19 cellular contexts compared by ENCODE assay signal in genomic region chr2:210318891-210319290, GRCh38. TPM values are rescaled to one million over a fixed set of nuclear protein-coding genes. Genes with fewer than 3 reads are reported as not detected.
DNase-seq lines count a peak whose midpoint lies in the region; FAIRE-seq and TF ChIP-seq lines count a peak whose summit lies in the region.
"Had no signal": no experiment of that assay in that cellular context is flagged by ENCODE, and none has a peak within 500 bp of the region (broad histone marks: within the 10 kb centered on the region; RNA-seq: fewer than 3 reads in every experiment).

No MANE protein-coding gene starts in this region.

- no peaks in the 10 kb centered on the region for H3K79me2 ChIP-seq in PC-9 (ENCODE audit: low read depth)

- H4K20me1 ChIP-seq in PC-9 (ENCODE audit: insufficient read depth): no peaks in the 10 kb centered on the region

- no peaks in the 10 kb centered on the region for H3K4me1 Mint-ChIP-seq in T-helper 2 cell treated with Interferon-gamma antibody and Interleukin-4, amounts not matched to agents 5 μg/mL and 100 μg/mL, for 36 hours (ENCODE audit: low read depth)

- intact Hi-C loops in PC-9 (cut with micrococcal nuclease; ENCODE audit: unreplicated experiment): no loop called here

- H3K9me3 ChIP-seq in PC-9 (ENCODE audit: insufficient read depth, low read depth): no peaks in the 10 kb centered on the region

- TF ChIP-seq CTCF in PC-9 (conservative IDR thresholded peaks at IDR 0.05): no peak

- H2AFZ ChIP-seq in PC-9: peak overlapping the region; percentile 62; the same call in 1 of the 2 replicates

- DNase-seq in PC-9 (no peak), iris pigment epithelial cell (ENCODE audit: low read depth) (peak; percentile 2), non-pigmented ciliary epithelial cell (ENCODE audit: low read depth) (peak; percentile 9), HTR-8/SVneo (ENCODE audit: insufficient read length, low spot score) (no peak), KG1 (lab: John Stamatoyannopoulos, UW) (no peak)
- no peak for DNase-seq in activated CD4-positive, alpha-beta T cell treated with anti-CD3 and anti-CD28 coated beads, Interleukin-2, amount 50 U/mL, for 1 hour
- no peak for DNase-seq in T-helper 2 cell treated with Interferon-gamma antibody and Interleukin-4, amounts not matched to agents 5 μg/mL and 100 μg/mL, for 36 hours (ENCODE audit: low spot score)
- DNase-seq: ACHN, COR-L47, NCI-H1048, NCI-H146, NCI-H2081 treated with DMSO at 0.1 percent for 48 hours, NCI-H524, Right ventricle myocardium superior had no signal

- no peak overlapping the region for H3K4me2 ChIP-seq in PC-9
- H3K4me2 ChIP-seq: KMS-11 had no signal

- H3K9me3 Mint-ChIP-seq in T-helper 2 cell treated with Interferon-gamma antibody and Interleukin-4, amounts not matched to agents 5 μg/mL and 100 μg/mL, for 36 hours: no peaks in the 10 kb centered on the region

- no peak for FAIRE-seq in HTR-8/SVneo (lab: Jason Lieb, UNC)
- FAIRE-seq: H1, HepG2, RCC 7860 had no signal

- H3K27me3 ChIP-seq in PC-9 (ENCODE audit: insufficient read depth, low read depth): no peaks in the 10 kb centered on the region

- H3K4me3 Mint-ChIP-seq in T-helper 2 cell treated with Interferon-gamma antibody and Interleukin-4, amounts not matched to agents 5 μg/mL and 100 μg/mL, for 36 hours: no peak overlapping the region

- H3K36me3 ChIP-seq in PC-9 (ENCODE audit: low read depth): no peaks in the 10 kb centered on the region

- no peaks in the 10 kb centered on the region for H3K9me2 ChIP-seq in PC-9 (ENCODE audit: insufficient read depth)

- no peak overlapping the region for H3K27ac Mint-ChIP-seq in T-helper 2 cell treated with Interferon-gamma antibody and Interleukin-4, amounts not matched to agents 5 μg/mL and 100 μg/mL, for 36 hours

- H3K4me3 ChIP-seq in PC-9: no peak overlapping the region

- no TSS peak for BruUV-seq in PC-9 (replicated peaks; lab: Mats Ljungman, UMichigan)

- no peaks in the 10 kb centered on the region for H3K4me1 ChIP-seq in PC-9 (replicated peaks; ENCODE audit: insufficient read depth)

- H3K36me3 Mint-ChIP-seq in T-helper 2 cell treated with Interferon-gamma antibody and Interleukin-4, amounts not matched to agents 5 μg/mL and 100 μg/mL, for 36 hours (ENCODE audit: low read depth): no peaks in the 10 kb centered on the region

- no peaks in the 10 kb centered on the region for H3K27me3 Mint-ChIP-seq in T-helper 2 cell treated with Interferon-gamma antibody and Interleukin-4, amounts not matched to agents 5 μg/mL and 100 μg/mL, for 36 hours (ENCODE audit: low read depth)

- POLR2A ChIA-PET in PC-9 (lab: Charles Lee; ENCODE audit: unreplicated experiment): no interaction called here

- CTCF ChIA-PET in PC-9 (lab: Charles Lee): no interaction called here

- H3F3A ChIP-seq in PC-9 (ENCODE audit: insufficient read depth, low read depth): no peaks in the 10 kb centered on the region

- H3K27ac ChIP-seq in PC-9: no peak overlapping the region
- H3K27ac ChIP-seq: KMS-11 had no signal

RNA-seq across cellular contexts. Expression of gene MYL1, which starts 3.9 kb away (rescaled TPM):
- not detected in 2 replicates for total RNA-seq in PC-9 (2021)
- total RNA-seq: H1, HepG2, MCF 10A, Right ventricle myocardium superior had no signal

Comparison
In these comparisons a context has a peak if more than half of its experiments do, and no peak if none do; other contexts are left out.
1. DNase-seq: peak in iris pigment epithelial cell (single experiment) and non-pigmented ciliary epithelial cell (single experiment); none in PC-9 (0 of 2), HTR-8/SVneo (single experiment), activated CD4-positive, alpha-beta T cell treated with anti-CD3 and anti-CD28 coated beads, Interleukin-2, amount 50 U/mL, for 1 hour (single experiment), T-helper 2 cell treated with Interferon-gamma antibody and Interleukin-4, amounts not matched to agents 5 μg/mL and 100 μg/mL, for 36 hours (single experiment) and KG1 (single experiment).